1 cellular context compared by ENCODE assay signal in genomic region chr5:139762624-139763170, GRCh38.
TF ChIP-seq lines count a peak whose summit lies in the region.

No MANE protein-coding gene starts in this region.

TF ChIP-seq in H1, 55 proteins besides CTCF, POLR2A, EP300 and RAD21:
- TF ChIP-seq SP2 (IDR thresholded peaks at IDR 0.05; ENCODE audit: low read length) (no peak), SIN3A (conservative IDR thresholded peaks at IDR 0.05 in 1 of 2, IDR thresholded peaks at IDR 0.05 in 1 of 2; ENCODE audit: low read depth in 1 of 2, low read length in 2 of 2) (no peak), KDM4A (IDR thresholded peaks at IDR 0.05; ENCODE audit: low read depth, low read length, severe bottlenecking) (no peak), BACH1 (IDR thresholded peaks at IDR 0.05; ENCODE audit: low read length) (no peak), SAP30 (IDR thresholded peaks at IDR 0.05; ENCODE audit: insufficient read depth, insufficient replicate concordance, low read length) (no peak)
